In the genomic region with DNA sequence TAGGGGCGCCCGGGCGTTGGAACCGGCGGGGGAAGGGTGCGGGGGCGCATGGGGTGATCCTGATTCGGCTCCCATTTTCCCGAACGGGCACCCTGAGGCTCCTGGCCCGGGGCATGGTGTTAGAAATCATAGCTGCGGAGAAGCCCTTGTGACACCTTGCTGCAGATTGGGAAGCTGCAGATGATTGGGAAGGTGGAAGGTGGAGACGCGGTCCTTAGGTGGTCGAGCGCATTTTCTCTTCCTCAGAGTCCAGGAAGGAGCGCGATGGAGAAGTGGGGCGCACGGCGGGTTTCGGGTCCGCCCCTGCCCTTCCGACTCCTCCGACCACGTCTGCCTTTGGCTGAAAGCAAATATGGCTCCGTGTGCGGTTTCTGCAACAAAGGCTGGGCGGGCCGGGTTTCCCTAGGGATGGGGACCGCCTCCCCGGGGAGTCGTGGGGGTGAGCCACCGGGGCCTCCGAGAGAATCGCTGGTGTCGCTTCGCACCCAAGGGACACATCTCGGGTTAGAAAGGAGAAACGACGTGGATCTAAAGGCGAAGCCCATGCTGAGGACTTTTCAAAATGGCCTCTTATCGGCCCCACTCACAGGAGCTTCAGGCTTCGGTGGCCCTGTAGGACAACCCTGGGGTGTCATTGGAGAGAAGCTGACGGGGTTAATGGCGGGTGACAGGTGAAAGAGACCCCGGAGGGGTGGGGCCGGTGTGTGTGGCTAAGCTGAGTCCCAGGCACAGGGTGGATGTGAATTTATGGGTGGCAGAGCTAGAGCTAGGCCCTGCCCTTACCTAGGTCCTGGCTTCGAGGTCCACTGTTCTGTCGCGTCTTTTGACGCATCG, we compare ENCODE assay signal across 1 cellular context.
TF ChIP-seq lines count a peak whose summit lies in the region.

No MANE protein-coding gene starts in this region.

TF ChIP-seq in HepG2, 621 proteins besides CTCF, POLR2A, EP300 and RAD21 (continued from another document and continues in another):
- 0 out of 2 replicates have a peak, but pooled peaks have one; percentile 11 for TF ChIP-seq JDP2 (CRISPR knock-in tag; IDR thresholded peaks at IDR 0.05; ENCODE audit: borderline replicate concordance)
- TF ChIP-seq, protein P1, sequence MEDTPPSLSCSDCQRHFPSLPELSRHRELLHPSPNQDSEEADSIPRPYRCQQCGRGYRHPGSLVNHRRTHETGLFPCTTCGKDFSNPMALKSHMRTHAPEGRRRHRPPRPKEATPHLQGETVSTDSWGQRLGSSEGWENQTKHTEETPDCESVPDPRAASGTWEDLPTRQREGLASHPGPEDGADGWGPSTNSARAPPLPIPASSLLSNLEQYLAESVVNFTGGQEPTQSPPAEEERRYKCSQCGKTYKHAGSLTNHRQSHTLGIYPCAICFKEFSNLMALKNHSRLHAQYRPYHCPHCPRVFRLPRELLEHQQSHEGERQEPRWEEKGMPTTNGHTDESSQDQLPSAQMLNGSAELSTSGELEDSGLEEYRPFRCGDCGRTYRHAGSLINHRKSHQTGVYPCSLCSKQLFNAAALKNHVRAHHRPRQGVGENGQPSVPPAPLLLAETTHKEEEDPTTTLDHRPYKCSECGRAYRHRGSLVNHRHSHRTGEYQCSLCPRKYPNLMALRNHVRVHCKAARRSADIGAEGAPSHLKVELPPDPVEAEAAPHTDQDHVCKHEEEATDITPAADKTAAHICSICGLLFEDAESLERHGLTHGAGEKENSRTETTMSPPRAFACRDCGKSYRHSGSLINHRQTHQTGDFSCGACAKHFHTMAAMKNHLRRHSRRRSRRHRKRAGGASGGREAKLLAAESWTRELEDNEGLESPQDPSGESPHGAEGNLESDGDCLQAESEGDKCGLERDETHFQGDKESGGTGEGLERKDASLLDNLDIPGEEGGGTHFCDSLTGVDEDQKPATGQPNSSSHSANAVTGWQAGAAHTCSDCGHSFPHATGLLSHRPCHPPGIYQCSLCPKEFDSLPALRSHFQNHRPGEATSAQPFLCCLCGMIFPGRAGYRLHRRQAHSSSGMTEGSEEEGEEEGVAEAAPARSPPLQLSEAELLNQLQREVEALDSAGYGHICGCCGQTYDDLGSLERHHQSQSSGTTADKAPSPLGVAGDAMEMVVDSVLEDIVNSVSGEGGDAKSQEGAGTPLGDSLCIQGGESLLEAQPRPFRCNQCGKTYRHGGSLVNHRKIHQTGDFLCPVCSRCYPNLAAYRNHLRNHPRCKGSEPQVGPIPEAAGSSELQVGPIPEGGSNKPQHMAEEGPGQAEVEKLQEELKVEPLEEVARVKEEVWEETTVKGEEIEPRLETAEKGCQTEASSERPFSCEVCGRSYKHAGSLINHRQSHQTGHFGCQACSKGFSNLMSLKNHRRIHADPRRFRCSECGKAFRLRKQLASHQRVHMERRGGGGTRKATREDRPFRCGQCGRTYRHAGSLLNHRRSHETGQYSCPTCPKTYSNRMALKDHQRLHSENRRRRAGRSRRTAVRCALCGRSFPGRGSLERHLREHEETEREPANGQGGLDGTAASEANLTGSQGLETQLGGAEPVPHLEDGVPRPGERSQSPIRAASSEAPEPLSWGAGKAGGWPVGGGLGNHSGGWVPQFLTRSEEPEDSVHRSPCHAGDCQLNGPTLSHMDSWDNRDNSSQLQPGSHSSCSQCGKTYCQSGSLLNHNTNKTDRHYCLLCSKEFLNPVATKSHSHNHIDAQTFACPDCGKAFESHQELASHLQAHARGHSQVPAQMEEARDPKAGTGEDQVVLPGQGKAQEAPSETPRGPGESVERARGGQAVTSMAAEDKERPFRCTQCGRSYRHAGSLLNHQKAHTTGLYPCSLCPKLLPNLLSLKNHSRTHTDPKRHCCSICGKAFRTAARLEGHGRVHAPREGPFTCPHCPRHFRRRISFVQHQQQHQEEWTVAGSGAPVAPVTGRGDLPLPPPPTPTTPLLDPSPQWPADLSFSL (CRISPR knock-in tag; IDR thresholded peaks at IDR 0.05) = no peak
- no peak for TF ChIP-seq ZFYVE20 (CRISPR knock-in tag; IDR thresholded peaks at IDR 0.05; ENCODE audit: borderline replicate concordance, low read depth)
- no peak for TF ChIP-seq NFKBIZ (CRISPR knock-in tag; IDR thresholded peaks at IDR 0.05)
- no peak for TF ChIP-seq ZBTB21 (CRISPR knock-in tag; IDR thresholded peaks at IDR 0.05)
- TF ChIP-seq JUN (CRISPR knock-in tag; IDR thresholded peaks at IDR 0.05) = no peak
- TF ChIP-seq, protein P2, sequence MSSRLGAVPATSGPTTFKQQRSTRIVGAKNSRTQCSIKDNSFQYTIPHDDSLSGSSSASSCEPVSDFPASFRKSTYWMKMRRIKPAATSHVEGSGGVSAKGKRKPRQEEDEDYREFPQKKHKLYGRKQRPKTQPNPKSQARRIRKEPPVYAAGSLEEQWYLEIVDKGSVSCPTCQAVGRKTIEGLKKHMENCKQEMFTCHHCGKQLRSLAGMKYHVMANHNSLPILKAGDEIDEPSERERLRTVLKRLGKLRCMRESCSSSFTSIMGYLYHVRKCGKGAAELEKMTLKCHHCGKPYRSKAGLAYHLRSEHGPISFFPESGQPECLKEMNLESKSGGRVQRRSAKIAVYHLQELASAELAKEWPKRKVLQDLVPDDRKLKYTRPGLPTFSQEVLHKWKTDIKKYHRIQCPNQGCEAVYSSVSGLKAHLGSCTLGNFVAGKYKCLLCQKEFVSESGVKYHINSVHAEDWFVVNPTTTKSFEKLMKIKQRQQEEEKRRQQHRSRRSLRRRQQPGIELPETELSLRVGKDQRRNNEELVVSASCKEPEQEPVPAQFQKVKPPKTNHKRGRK (CRISPR knock-in tag; IDR thresholded peaks at IDR 0.05) = no peak
- TF ChIP-seq U2AF2 (IDR thresholded peaks at IDR 0.05; ENCODE audit: low read depth, low read length) = no peak
- TF ChIP-seq, protein P3, sequence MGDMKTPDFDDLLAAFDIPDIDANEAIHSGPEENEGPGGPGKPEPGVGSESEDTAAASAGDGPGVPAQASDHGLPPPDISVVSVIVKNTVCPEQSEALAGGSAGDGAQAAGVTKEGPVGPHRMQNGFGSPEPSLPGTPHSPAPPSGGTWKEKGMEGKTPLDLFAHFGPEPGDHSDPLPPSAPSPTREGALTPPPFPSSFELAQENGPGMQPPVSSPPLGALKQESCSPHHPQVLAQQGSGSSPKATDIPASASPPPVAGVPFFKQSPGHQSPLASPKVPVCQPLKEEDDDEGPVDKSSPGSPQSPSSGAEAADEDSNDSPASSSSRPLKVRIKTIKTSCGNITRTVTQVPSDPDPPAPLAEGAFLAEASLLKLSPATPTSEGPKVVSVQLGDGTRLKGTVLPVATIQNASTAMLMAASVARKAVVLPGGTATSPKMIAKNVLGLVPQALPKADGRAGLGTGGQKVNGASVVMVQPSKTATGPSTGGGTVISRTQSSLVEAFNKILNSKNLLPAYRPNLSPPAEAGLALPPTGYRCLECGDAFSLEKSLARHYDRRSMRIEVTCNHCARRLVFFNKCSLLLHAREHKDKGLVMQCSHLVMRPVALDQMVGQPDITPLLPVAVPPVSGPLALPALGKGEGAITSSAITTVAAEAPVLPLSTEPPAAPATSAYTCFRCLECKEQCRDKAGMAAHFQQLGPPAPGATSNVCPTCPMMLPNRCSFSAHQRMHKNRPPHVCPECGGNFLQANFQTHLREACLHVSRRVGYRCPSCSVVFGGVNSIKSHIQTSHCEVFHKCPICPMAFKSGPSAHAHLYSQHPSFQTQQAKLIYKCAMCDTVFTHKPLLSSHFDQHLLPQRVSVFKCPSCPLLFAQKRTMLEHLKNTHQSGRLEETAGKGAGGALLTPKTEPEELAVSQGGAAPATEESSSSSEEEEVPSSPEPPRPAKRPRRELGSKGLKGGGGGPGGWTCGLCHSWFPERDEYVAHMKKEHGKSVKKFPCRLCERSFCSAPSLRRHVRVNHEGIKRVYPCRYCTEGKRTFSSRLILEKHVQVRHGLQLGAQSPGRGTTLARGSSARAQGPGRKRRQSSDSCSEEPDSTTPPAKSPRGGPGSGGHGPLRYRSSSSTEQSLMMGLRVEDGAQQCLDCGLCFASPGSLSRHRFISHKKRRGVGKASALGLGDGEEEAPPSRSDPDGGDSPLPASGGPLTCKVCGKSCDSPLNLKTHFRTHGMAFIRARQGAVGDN (CRISPR knock-in tag; IDR thresholded peaks at IDR 0.05) = peak; percentile 79
- no peak for TF ChIP-seq FIP1L1 (IDR thresholded peaks at IDR 0.05; ENCODE audit: borderline replicate concordance, insufficient read depth, low read depth, low read length)
- TF ChIP-seq, protein P4, sequence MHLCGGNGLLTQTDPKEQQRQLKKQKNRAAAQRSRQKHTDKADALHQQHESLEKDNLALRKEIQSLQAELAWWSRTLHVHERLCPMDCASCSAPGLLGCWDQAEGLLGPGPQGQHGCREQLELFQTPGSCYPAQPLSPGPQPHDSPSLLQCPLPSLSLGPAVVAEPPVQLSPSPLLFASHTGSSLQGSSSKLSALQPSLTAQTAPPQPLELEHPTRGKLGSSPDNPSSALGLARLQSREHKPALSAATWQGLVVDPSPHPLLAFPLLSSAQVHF (CRISPR knock-in tag; IDR thresholded peaks at IDR 0.05) = no peak
- TF ChIP-seq ETV6 (CRISPR knock-in tag; conservative IDR thresholded peaks at IDR 0.05) = no peak
- TF ChIP-seq, protein P5, sequence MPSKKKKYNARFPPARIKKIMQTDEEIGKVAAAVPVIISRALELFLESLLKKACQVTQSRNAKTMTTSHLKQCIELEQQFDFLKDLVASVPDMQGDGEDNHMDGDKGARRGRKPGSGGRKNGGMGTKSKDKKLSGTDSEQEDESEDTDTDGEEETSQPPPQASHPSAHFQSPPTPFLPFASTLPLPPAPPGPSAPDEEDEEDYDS (CRISPR knock-in tag; IDR thresholded peaks at IDR 0.05) = no peak
- no peak for TF ChIP-seq PHB2 (IDR thresholded peaks at IDR 0.05; ENCODE audit: partially characterized antibody)
- TF ChIP-seq SP2 (CRISPR knock-in tag; IDR thresholded peaks at IDR 0.05) = no peak
- no peak for TF ChIP-seq ZNF883 (CRISPR knock-in tag; IDR thresholded peaks at IDR 0.05; ENCODE audit: not compliant biosample characterization)
- TF ChIP-seq ZNF564 (CRISPR knock-in tag; IDR thresholded peaks at IDR 0.05) = no peak
- TF ChIP-seq ETV5 (CRISPR knock-in tag; IDR thresholded peaks at IDR 0.05; ENCODE audit: borderline replicate concordance) = no peak
- TF ChIP-seq GATAD1 (CRISPR knock-in tag; IDR thresholded peaks at IDR 0.05) = no peak
- 0 out of 2 replicates have a peak, but pooled peaks have one; percentile 9 for TF ChIP-seq ZNF816 (CRISPR knock-in tag; IDR thresholded peaks at IDR 0.05; ENCODE audit: borderline replicate concordance)
- no peak; the same call in 1 of the 2 replicates for TF ChIP-seq ARNTL (CRISPR knock-in tag; IDR thresholded peaks at IDR 0.05)
- TF ChIP-seq, protein P6, sequence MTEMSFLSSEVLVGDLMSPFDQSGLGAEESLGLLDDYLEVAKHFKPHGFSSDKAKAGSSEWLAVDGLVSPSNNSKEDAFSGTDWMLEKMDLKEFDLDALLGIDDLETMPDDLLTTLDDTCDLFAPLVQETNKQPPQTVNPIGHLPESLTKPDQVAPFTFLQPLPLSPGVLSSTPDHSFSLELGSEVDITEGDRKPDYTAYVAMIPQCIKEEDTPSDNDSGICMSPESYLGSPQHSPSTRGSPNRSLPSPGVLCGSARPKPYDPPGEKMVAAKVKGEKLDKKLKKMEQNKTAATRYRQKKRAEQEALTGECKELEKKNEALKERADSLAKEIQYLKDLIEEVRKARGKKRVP (CRISPR knock-in tag; IDR thresholded peaks at IDR 0.05) = 0 out of 4 replicates have a peak, but pooled peaks of 1 of the 2 experiments have one; percentile 5
- no peak for TF ChIP-seq CENPT (CRISPR knock-in tag; IDR thresholded peaks at IDR 0.05; ENCODE audit: low read depth)
- TF ChIP-seq, protein P7, sequence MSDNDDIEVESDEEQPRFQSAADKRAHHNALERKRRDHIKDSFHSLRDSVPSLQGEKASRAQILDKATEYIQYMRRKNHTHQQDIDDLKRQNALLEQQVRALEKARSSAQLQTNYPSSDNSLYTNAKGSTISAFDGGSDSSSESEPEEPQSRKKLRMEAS (IDR thresholded peaks at IDR 0.05) = no peak
- TF ChIP-seq TCF7L2 (IDR thresholded peaks at IDR 0.05; ENCODE audit: low read depth, low read length) = no peak
- no peak for TF ChIP-seq CHD4 (IDR thresholded peaks at IDR 0.05; ENCODE audit: borderline replicate concordance, low read length)
- no peak; the same call in 1 of the 2 replicates for TF ChIP-seq SMAD9 (CRISPR knock-in tag; IDR thresholded peaks at IDR 0.05)
- TF ChIP-seq SNAPC2 (CRISPR knock-in tag; IDR thresholded peaks at IDR 0.05) = no peak
- no peak for TF ChIP-seq PHF20 (CRISPR knock-in tag; IDR thresholded peaks at IDR 0.05)
- TF ChIP-seq, protein P8, sequence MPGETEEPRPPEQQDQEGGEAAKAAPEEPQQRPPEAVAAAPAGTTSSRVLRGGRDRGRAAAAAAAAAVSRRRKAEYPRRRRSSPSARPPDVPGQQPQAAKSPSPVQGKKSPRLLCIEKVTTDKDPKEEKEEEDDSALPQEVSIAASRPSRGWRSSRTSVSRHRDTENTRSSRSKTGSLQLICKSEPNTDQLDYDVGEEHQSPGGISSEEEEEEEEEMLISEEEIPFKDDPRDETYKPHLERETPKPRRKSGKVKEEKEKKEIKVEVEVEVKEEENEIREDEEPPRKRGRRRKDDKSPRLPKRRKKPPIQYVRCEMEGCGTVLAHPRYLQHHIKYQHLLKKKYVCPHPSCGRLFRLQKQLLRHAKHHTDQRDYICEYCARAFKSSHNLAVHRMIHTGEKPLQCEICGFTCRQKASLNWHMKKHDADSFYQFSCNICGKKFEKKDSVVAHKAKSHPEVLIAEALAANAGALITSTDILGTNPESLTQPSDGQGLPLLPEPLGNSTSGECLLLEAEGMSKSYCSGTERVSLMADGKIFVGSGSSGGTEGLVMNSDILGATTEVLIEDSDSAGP (CRISPR knock-in tag; IDR thresholded peaks at IDR 0.05; ENCODE audit: borderline replicate concordance) = peak; percentile 62; the same call in 1 of the 2 replicates
- no peak for TF ChIP-seq HNF4A (CRISPR knock-in tag; IDR thresholded peaks at IDR 0.05)
- no peak for TF ChIP-seq ZNF619 (CRISPR knock-in tag; IDR thresholded peaks at IDR 0.05)
- no peak for TF ChIP-seq CCDC6 (CRISPR knock-in tag; IDR thresholded peaks at IDR 0.05)
- TF ChIP-seq TEAD2 (CRISPR knock-in tag; IDR thresholded peaks at IDR 0.05) = no peak
- TF ChIP-seq ZNF333 (CRISPR knock-in tag; IDR thresholded peaks at IDR 0.05; ENCODE audit: borderline replicate concordance) = 0 out of 2 replicates have a peak, but pooled peaks have one; percentile 41
- TF ChIP-seq MIER2 (CRISPR knock-in tag; IDR thresholded peaks at IDR 0.05) = no peak
- TF ChIP-seq MAFK (conservative IDR thresholded peaks at IDR 0.05 in 1 of 2, IDR thresholded peaks at IDR 0.05 in 1 of 2; ENCODE audit: low read length in 2 of 2) = no peak
- no peak for TF ChIP-seq ZSCAN29 (CRISPR knock-in tag; conservative IDR thresholded peaks at IDR 0.05)
